In genomic region chr5:168670881-168671575, GRCh38 we compare ENCODE assay signal across 1 cellular context.
TF ChIP-seq lines count a peak whose summit lies in the region.

No MANE protein-coding gene starts in this region.

TF ChIP-seq in H1, 55 proteins besides CTCF, POLR2A, EP300 and RAD21:
- no peak for TF ChIP-seq SP4 (IDR thresholded peaks at IDR 0.05; ENCODE audit: low read length)
- TF ChIP-seq TEAD4 (IDR thresholded peaks at IDR 0.05; ENCODE audit: low read depth, low read length) = no peak
- TF ChIP-seq TAF7 (optimal IDR thresholded peaks at IDR 0.05; ENCODE audit: borderline replicate concordance, low read depth, low read length) = no peak
- peak; percentile 65 for TF ChIP-seq MAX (IDR thresholded peaks at IDR 0.05)
